26 cellular contexts compared by ENCODE assay signal in the genomic region with DNA sequence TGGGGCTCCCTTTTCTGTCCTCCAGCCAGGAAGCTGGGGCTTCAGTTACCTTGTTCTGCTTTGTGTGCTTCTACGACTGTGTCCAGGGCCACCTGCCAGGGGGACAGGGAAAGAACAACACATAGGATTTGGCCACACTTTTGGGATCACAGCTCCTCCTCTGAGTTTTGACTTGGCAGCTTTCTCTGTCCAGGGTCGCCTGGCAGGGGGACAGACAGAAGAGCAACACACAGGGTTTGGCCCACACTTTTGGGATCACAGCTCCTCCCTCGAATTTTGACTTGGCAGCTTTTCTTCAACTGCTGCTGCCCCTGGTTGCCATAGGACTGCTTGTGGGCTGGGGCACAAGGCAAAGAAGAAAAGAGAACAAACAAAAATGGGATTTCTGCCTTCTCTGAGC. TPM values are rescaled to one million over a fixed set of nuclear protein-coding genes. Genes with fewer than 3 reads are reported as not detected.
DNase-seq lines count a peak whose midpoint lies in the region; ATAC-seq and TF ChIP-seq lines count a peak whose summit lies in the region.
"Had no signal": no experiment of that assay in that cellular context is flagged by ENCODE, and none has a peak within 500 bp of the region (broad histone marks: within the 10 kb centered on the region; RNA-seq: fewer than 3 reads in every experiment).

No MANE protein-coding gene starts in this region.

- H3K4me3 ChIP-seq in dorsolateral prefrontal cortex: no peak overlapping the region
- no peak overlapping the region for H3K4me3 ChIP-seq in thyroid gland (replicated peaks in 1 of 3)
- H3K4me3 ChIP-seq: BLaER1, psoas muscle, SJSA1, smooth muscle cell had no signal

- peaks cover 17 to 38% of the 10 kb centered on the region in 2 donors for H3K36me3 ChIP-seq in thyroid gland

- H3K27me3 ChIP-seq in dorsolateral prefrontal cortex: no peaks in the 10 kb centered on the region
- H3K27me3 ChIP-seq in thyroid gland: no peaks in the 10 kb centered on the region
- H3K27me3 ChIP-seq: BLaER1, foreskin keratinocyte, SJSA1 had no signal

- TF ChIP-seq CTCF in dorsolateral prefrontal cortex (IDR thresholded peaks at IDR 0.05 in 54 of 56, conservative IDR thresholded peaks at IDR 0.05 in 2 of 56; ENCODE audit: low read depth in 1 of 56, partially characterized antibody in 56 of 56): no peak
- no peak for TF ChIP-seq CTCF in thyroid gland (IDR thresholded peaks at IDR 0.05)

- intact Hi-C loops in dorsolateral prefrontal cortex (cut with DNase I): no loop called here
- intact Hi-C loops in thyroid gland (cut with DNase I): no loop called here

- TF ChIP-seq POLR2A in thyroid gland (IDR thresholded peaks at IDR 0.05): no peak

- peak overlapping the region in 41 of 59 donors; percentile 2 to 87 (median 51) for H3K27ac ChIP-seq in dorsolateral prefrontal cortex
- H3K27ac ChIP-seq in thyroid gland: peak overlapping the region in 1 of 3 donors; percentile 68
- H3K27ac ChIP-seq: BLaER1, foreskin keratinocyte, psoas muscle, SJSA1 had no signal

- DNase-seq in activated CD4-positive, alpha-beta T cell treated with anti-CD3 and anti-CD28 coated beads for 1 hour: peak; percentile 2
- DNase-seq in activated CD4-positive, alpha-beta T cell treated with anti-CD3 and anti-CD28 coated beads, Interleukin-2, amount 50 U/mL, for 48 hours: no peak
- DNase-seq in dorsolateral prefrontal cortex: peak in 6 of 10 donors; percentile 18 to 46 (median 38)
- peak; percentile 79 for DNase-seq in medulla oblongata (ENCODE audit: extremely low spot score)
- peak; percentile 45 to 70 for DNase-seq in thyroid gland
- DNase-seq in DMS79 (lab: John Stamatoyannopoulos, UW): no peak
- DNase-seq in mucosa of gallbladder (ENCODE audit: low spot score): no peak
- DNase-seq: amniotic stem cell; cerebellar nuclear complex; foreskin keratinocyte; HFFc6; NCI-H1105 treated with DMSO at 0.1 percent for 48 hours; NCI-H2171; OCI-M1; psoas muscle; stimulated activated CD4-positive, alpha-beta T cell treated with anti-CD3 and anti-CD28 coated beads, Interleukin-4, amount 100 ng/mL, for 4 hours had no signal

- H3K9me3 ChIP-seq in thyroid gland: no peaks in the 10 kb centered on the region
- H3K9me3 ChIP-seq: BLaER1, psoas muscle, SJSA1 had no signal

- ATAC-seq in GM21528 (IDR thresholded peaks at IDR 0.05; ENCODE audit: low FRiP score, unreplicated experiment): no peak
- ATAC-seq: activated CD4-positive, CD25-positive, alpha-beta regulatory T cell treated with anti-CD3 and anti-CD28 coated beads, Interleukin-2, amount 50 U/mL, for 24 hours; foreskin keratinocyte; psoas muscle had no signal

- peaks cover 0 to 8% of the 10 kb centered on the region in 2 donors for H3K4me1 ChIP-seq in thyroid gland
- H3K4me1 ChIP-seq: foreskin keratinocyte, psoas muscle, SJSA1 had no signal

- WGBS in thyroid gland, 2 donors: 13 to 30% methylated on average over 3 of the region's 3 CpGs

RNA-seq across cellular contexts. Expression of a gene that starts 19.1 kb away (rescaled TPM):
- 10 to 100 TPM; 26.8 to 61.2 (median 41.1) TPM for total RNA-seq in dorsolateral prefrontal cortex
- 10 to 100 TPM; 16.9 to 99.4 (median 42.4) TPM for total RNA-seq in thyroid gland
- 22.8 TPM for total RNA-seq in mucosa of gallbladder

RNA-seq across cellular contexts. Expression of a gene that starts 47.1 kb away (rescaled TPM):
- total RNA-seq in dorsolateral prefrontal cortex (not detected), thyroid gland (not detected), mucosa of gallbladder (not detected)
- total RNA-seq: A172; activated CD8-positive, alpha-beta memory T cell treated with anti-CD3 and anti-CD28 coated beads for 36 hours; endothelial cell of umbilical vein; foreskin keratinocyte; HFFc6; HT-29; LHCN-M2; psoas muscle; SJSA1; smooth muscle cell had no signal

Comparison
In these comparisons a context has a peak if more than half of its experiments do, and no peak if none do; other contexts are left out.
1. DNase-seq: peak in activated CD4-positive, alpha-beta T cell treated with anti-CD3 and anti-CD28 coated beads for 1 hour (single experiment), dorsolateral prefrontal cortex (6 of 10), medulla oblongata (single experiment) and thyroid gland (2 of 2); none in activated CD4-positive, alpha-beta T cell treated with anti-CD3 and anti-CD28 coated beads, Interleukin-2, amount 50 U/mL, for 48 hours (0 of 2), DMS79 (single experiment) and mucosa of gallbladder (single experiment).